17 cellular contexts compared by ENCODE assay signal in the genomic region with DNA sequence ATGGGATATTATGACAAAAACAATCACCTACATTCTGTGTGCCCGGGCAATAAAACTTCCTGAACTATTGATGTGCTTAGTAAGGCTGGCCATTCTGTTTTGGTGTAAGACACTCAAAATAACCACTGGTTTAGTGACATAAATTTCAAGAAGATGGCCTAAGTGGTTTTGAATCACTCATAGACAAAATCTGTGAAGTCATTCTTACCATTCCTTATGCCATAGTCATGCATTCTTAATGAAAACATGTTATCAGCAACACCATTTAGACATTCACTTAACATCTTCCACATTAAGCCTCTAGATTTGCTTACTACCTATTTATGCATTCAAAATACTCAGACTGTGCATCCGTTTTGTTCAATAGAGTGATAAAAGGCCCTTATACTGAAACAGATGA.
"Had no signal": no experiment of that assay in that cellular context is flagged by ENCODE, and none has a peak within 500 bp of the region (broad histone marks: within the 10 kb centered on the region; RNA-seq: fewer than 3 reads in every experiment).

No MANE protein-coding gene starts in this region.

- H3K27me3 ChIP-seq: cardiac muscle cell, hepatocyte had no signal

- H3K27me3 Mint-ChIP-seq: activated naive CD8-positive, alpha-beta T cell treated with anti-CD3 and anti-CD28 coated beads, Interleukin-2, amount 10 ng/mL, durations not matched to agents 7 days and 5 days; T-helper 17 cell; type B pancreatic cell had no signal

- H3K4me3 Mint-ChIP-seq: activated naive CD8-positive, alpha-beta T cell treated with anti-CD3 and anti-CD28 coated beads, Interleukin-2, amount 10 ng/mL, durations not matched to agents 7 days and 5 days; mesothelial cell of epicardium; stimulated activated naive B cell treated with anti-CD40 and anti-IgM and Interleukin-4, amounts not matched to agents 10 μg/mL and 1 μg/mL and 100 μg/mL, for 72 hours; T-helper 17 cell; type B pancreatic cell had no signal

- H3K36me3 ChIP-seq: cardiac muscle cell had no signal

- H3K36me3 Mint-ChIP-seq: activated naive CD8-positive, alpha-beta T cell treated with anti-CD3 and anti-CD28 coated beads, Interleukin-2, amount 10 ng/mL, durations not matched to agents 7 days and 5 days; mesothelial cell of epicardium; stimulated activated naive B cell treated with anti-CD40 and anti-IgM and Interleukin-4, amounts not matched to agents 10 μg/mL and 1 μg/mL and 100 μg/mL, for 72 hours had no signal

- H3K4me1 Mint-ChIP-seq: activated naive CD8-positive, alpha-beta T cell treated with anti-CD3 and anti-CD28 coated beads, Interleukin-2, amount 10 ng/mL, durations not matched to agents 7 days and 5 days; T-helper 17 cell had no signal

- DNase-seq: activated CD4-positive, alpha-beta T cell treated with anti-CD3 and anti-CD28 coated beads, Interleukin-2, amount 50 U/mL, for 48 hours; activated CD4-positive, CD25-positive, alpha-beta regulatory T cell treated with anti-CD3 and anti-CD28 coated beads, Interleukin-2, amount 50 U/mL, for 72 hours; activated gamma-delta T cell; activated naive CD8-positive, alpha-beta T cell treated with anti-CD3 and anti-CD28 coated beads, Interleukin-2, amount 10 ng/mL, durations not matched to agents 7 days and 5 days; activated T-cell treated with anti-CD3 and anti-CD28 coated beads, Interleukin-2, amount 50 U/mL, for 48 hours; aorta; effector CD4-positive, alpha-beta T cell; right cardiac atrium; stimulated activated CD4-positive, alpha-beta T cell treated with anti-CD3 and anti-CD28 coated beads, Interleukin-2, amount 100 ng/mL, for 24 hours; stimulated activated naive B cell treated with anti-CD40 and anti-IgM and Interleukin-4, amounts not matched to agents 10 μg/mL and 1 μg/mL and 100 μg/mL, for 72 hours; substantia nigra; T-helper 17 cell had no signal

- H3K4me3 ChIP-seq: cardiac muscle cell, coronary artery, hepatocyte had no signal

- H3K9me3 Mint-ChIP-seq: activated naive CD8-positive, alpha-beta T cell treated with anti-CD3 and anti-CD28 coated beads, Interleukin-2, amount 10 ng/mL, durations not matched to agents 7 days and 5 days; stimulated activated naive B cell treated with anti-CD40 and anti-IgM and Interleukin-4, amounts not matched to agents 10 μg/mL and 1 μg/mL and 100 μg/mL, for 72 hours; type B pancreatic cell had no signal

- H3K27ac ChIP-seq: cardiac muscle cell, coronary artery, hepatocyte had no signal

- ATAC-seq: right cardiac atrium, T-helper 17 cell had no signal

- H3K27ac Mint-ChIP-seq: activated naive CD8-positive, alpha-beta T cell treated with anti-CD3 and anti-CD28 coated beads, Interleukin-2, amount 10 ng/mL, durations not matched to agents 7 days and 5 days; mesothelial cell of epicardium; stimulated activated naive B cell treated with anti-CD40 and anti-IgM and Interleukin-4, amounts not matched to agents 10 μg/mL and 1 μg/mL and 100 μg/mL, for 72 hours; T-helper 17 cell; type B pancreatic cell had no signal
